In genomic region chr6:38180586-38180985, GRCh38 we compare ENCODE assay signal across 23 cellular contexts.
DNase-seq lines count a peak whose midpoint lies in the region; ATAC-seq and TF ChIP-seq lines count a peak whose summit lies in the region.
"Had no signal": no experiment of that assay in that cellular context is flagged by ENCODE, and none has a peak within 500 bp of the region (broad histone marks: within the 10 kb centered on the region; RNA-seq: fewer than 3 reads in every experiment).

No MANE protein-coding gene starts in this region.

- TF ChIP-seq CTCF in OCI-LY3 (IDR thresholded peaks at IDR 0.05; ENCODE audit: low read depth, low read length): no peak
- TF ChIP-seq CTCF in type B pancreatic cell (conservative IDR thresholded peaks at IDR 0.05): no peak

- peak overlapping the region; percentile 12; the same call in 1 of the 2 replicates for H3K9ac ChIP-seq in OCI-LY3 (ENCODE audit: low read length)

- no peaks in the 10 kb centered on the region for H3K27me3 Mint-ChIP-seq in activated T-cell treated with anti-CD3 and anti-CD28 coated beads, Interleukin-2, amount 50 U/mL, for 24 hours
- no peaks in the 10 kb centered on the region for H3K27me3 Mint-ChIP-seq in activated T-cell treated with anti-CD3 and anti-CD28 coated beads, Interleukin-2, amount 50 U/mL, for 4 hours (ENCODE audit: low read depth)
- H3K27me3 Mint-ChIP-seq in type B pancreatic cell: no peaks in the 10 kb centered on the region
- H3K27me3 Mint-ChIP-seq: activated naive CD8-positive, alpha-beta T cell treated with anti-CD3 and anti-CD28 coated beads, Interleukin-2, amount 50 U/mL, for 24 hours; naive thymus-derived CD8-positive, alpha-beta T cell had no signal

- H3K9me3 ChIP-seq in OCI-LY3 (ENCODE audit: insufficient read depth, low read length): no peaks in the 10 kb centered on the region
- H3K9me3 ChIP-seq: upper lobe of left lung had no signal

- H3K4me2 ChIP-seq in OCI-LY3 (ENCODE audit: low read length): peak overlapping the region; percentile 56
- H3K4me2 ChIP-seq: smooth muscle cell had no signal

- H3K79me2 ChIP-seq in OCI-LY3 (ENCODE audit: low read length): no peaks in the 10 kb centered on the region

- H3K4me1 Mint-ChIP-seq in activated T-cell treated with anti-CD3 and anti-CD28 coated beads, Interleukin-2, amount 50 U/mL, for 24 hours (ENCODE audit: low read depth): no peaks in the 10 kb centered on the region
- no peaks in the 10 kb centered on the region for H3K4me1 Mint-ChIP-seq in activated T-cell treated with anti-CD3 and anti-CD28 coated beads, Interleukin-2, amount 50 U/mL, for 4 hours (ENCODE audit: low read depth)
- H3K4me1 Mint-ChIP-seq in type B pancreatic cell (ENCODE audit: unreplicated experiment): peaks cover 31% of the 10 kb centered on the region
- H3K4me1 Mint-ChIP-seq: activated naive CD8-positive, alpha-beta T cell treated with anti-CD3 and anti-CD28 coated beads, Interleukin-2, amount 50 U/mL, for 24 hours had no signal

- H3K4me3 ChIP-seq in OCI-LY3 (ENCODE audit: low read length): peak overlapping the region; percentile 24
- H3K4me3 ChIP-seq: dorsolateral prefrontal cortex, smooth muscle cell, upper lobe of left lung had no signal

- H2AFZ ChIP-seq in OCI-LY3 (ENCODE audit: low read depth, low read length): no peak overlapping the region

- H3K27me3 ChIP-seq in OCI-LY3 (ENCODE audit: low read depth, low read length): no peaks in the 10 kb centered on the region
- H3K27me3 ChIP-seq: dorsolateral prefrontal cortex, upper lobe of left lung had no signal

- H3K4me1 ChIP-seq in OCI-LY3 (ENCODE audit: low read length): peaks cover 24% of the 10 kb centered on the region
- H3K4me1 ChIP-seq: upper lobe of left lung had no signal

- H3K27ac ChIP-seq in OCI-LY3 (ENCODE audit: low read length): no peak overlapping the region
- H3K27ac ChIP-seq: epithelial cell of prostate, HL-60, upper lobe of left lung had no signal

- peak; percentile 20 for DNase-seq in activated T-cell treated with anti-CD3 and anti-CD28 coated beads, Interleukin-2, amount 50 U/mL, for 24 hours
- no peak for DNase-seq in activated T-cell treated with anti-CD3 and anti-CD28 coated beads, Interleukin-2, amount 50 U/mL, for 4 hours
- DNase-seq in islet precursor cell (peak; percentile 42), type B pancreatic cell (ENCODE audit: extremely low spot score, unreplicated experiment) (peak; percentile 32), kidney tubule cell (ENCODE audit: low spot score) (no peak)
- DNase-seq in stimulated activated CD4-positive, alpha-beta T cell treated with anti-CD3 and anti-CD28 coated beads, Interleukin-15, amount 100 ng/mL, for 24 hours: no peak
- DNase-seq: activated CD4-positive, alpha-beta T cell treated with anti-CD3 and anti-CD28 coated beads, Interleukin-2, amount 50 U/mL, for 48 hours; activated naive CD8-positive, alpha-beta T cell treated with anti-CD3 and anti-CD28 coated beads, Interleukin-2, amount 50 U/mL, for 24 hours; GDM1; kidney; naive thymus-derived CD8-positive, alpha-beta T cell; NCI-H1694 treated with DMSO at 0.1 percent for 48 hours; NCI-H226; NCI-H748 treated with DMSO at 0.1 percent for 48 hours; stimulated activated CD4-positive, alpha-beta T cell treated with anti-CD3 and anti-CD28 coated beads, Interleukin-2, amount 100 ng/mL, for 24 hours; T-helper 1 cell had no signal

- no peaks in the 10 kb centered on the region for H3K36me3 ChIP-seq in OCI-LY3 (replicated peaks; ENCODE audit: low read depth, low read length)

- H3K9me3 Mint-ChIP-seq in activated T-cell treated with anti-CD3 and anti-CD28 coated beads, Interleukin-2, amount 50 U/mL, for 24 hours: no peaks in the 10 kb centered on the region
- no peaks in the 10 kb centered on the region for H3K9me3 Mint-ChIP-seq in activated T-cell treated with anti-CD3 and anti-CD28 coated beads, Interleukin-2, amount 50 U/mL, for 4 hours
- H3K9me3 Mint-ChIP-seq in type B pancreatic cell: no peaks in the 10 kb centered on the region
- H3K9me3 Mint-ChIP-seq: activated naive CD8-positive, alpha-beta T cell treated with anti-CD3 and anti-CD28 coated beads, Interleukin-2, amount 50 U/mL, for 24 hours; naive thymus-derived CD8-positive, alpha-beta T cell had no signal

- no peak overlapping the region for H3K27ac Mint-ChIP-seq in activated T-cell treated with anti-CD3 and anti-CD28 coated beads, Interleukin-2, amount 50 U/mL, for 24 hours
- H3K27ac Mint-ChIP-seq in type B pancreatic cell: no peak overlapping the region
- H3K27ac Mint-ChIP-seq: activated naive CD8-positive, alpha-beta T cell treated with anti-CD3 and anti-CD28 coated beads, Interleukin-2, amount 50 U/mL, for 24 hours had no signal

- ATAC-seq in activated T-cell treated with anti-CD3 and anti-CD28 coated beads, Interleukin-2, amount 50 U/mL, for 4 hours: no peak
- ATAC-seq: activated CD4-positive, CD25-positive, alpha-beta regulatory T cell treated with anti-CD3 and anti-CD28 coated beads, Interleukin-2, amount 50 U/mL, for 24 hours; activated naive CD8-positive, alpha-beta T cell treated with anti-CD3 and anti-CD28 coated beads, Interleukin-2, amount 50 U/mL, for 24 hours; naive thymus-derived CD8-positive, alpha-beta T cell had no signal

- peaks cover 12% of the 10 kb centered on the region for H3K36me3 Mint-ChIP-seq in activated T-cell treated with anti-CD3 and anti-CD28 coated beads, Interleukin-2, amount 50 U/mL, for 24 hours (ENCODE audit: low read depth)
- peaks cover 7% of the 10 kb centered on the region for H3K36me3 Mint-ChIP-seq in activated T-cell treated with anti-CD3 and anti-CD28 coated beads, Interleukin-2, amount 50 U/mL, for 4 hours (ENCODE audit: insufficient read depth)
- H3K36me3 Mint-ChIP-seq in type B pancreatic cell: peaks cover 3% of the 10 kb centered on the region

- no peak overlapping the region for H3K4me3 Mint-ChIP-seq in activated T-cell treated with anti-CD3 and anti-CD28 coated beads, Interleukin-2, amount 50 U/mL, for 24 hours
- no peak overlapping the region for H3K4me3 Mint-ChIP-seq in activated T-cell treated with anti-CD3 and anti-CD28 coated beads, Interleukin-2, amount 50 U/mL, for 4 hours
- H3K4me3 Mint-ChIP-seq in type B pancreatic cell: no peak overlapping the region
- H3K4me3 Mint-ChIP-seq: activated naive CD8-positive, alpha-beta T cell treated with anti-CD3 and anti-CD28 coated beads, Interleukin-2, amount 50 U/mL, for 24 hours had no signal

- H4K20me1 ChIP-seq in OCI-LY3 (ENCODE audit: insufficient read depth, low read length): no peaks in the 10 kb centered on the region

Comparison
In these comparisons a context has a peak if more than half of its experiments do, and no peak if none do; other contexts are left out.
1. DNase-seq: peak in activated T-cell treated with anti-CD3 and anti-CD28 coated beads, Interleukin-2, amount 50 U/mL, for 24 hours (single experiment), islet precursor cell (single experiment) and type B pancreatic cell (single experiment); none in activated T-cell treated with anti-CD3 and anti-CD28 coated beads, Interleukin-2, amount 50 U/mL, for 4 hours (single experiment), kidney tubule cell (single experiment) and stimulated activated CD4-positive, alpha-beta T cell treated with anti-CD3 and anti-CD28 coated beads, Interleukin-15, amount 100 ng/mL, for 24 hours (single experiment).